Comparison of ENCODE assay signal across 8 cellular contexts in genomic region chr9:96417610-96418073, GRCh38.
A peak's percentile ranks its signal among the peaks of the same experiment; 100 is the strongest.
DNase-seq lines count a peak whose midpoint lies in the region; ATAC-seq and TF ChIP-seq lines count a peak whose summit lies in the region.

No MANE protein-coding gene starts in this region.

- peak; percentile 4 for ATAC-seq in GM19035 (IDR thresholded peaks at IDR 0.05; ENCODE audit: unreplicated experiment)
- no peak for ATAC-seq in HG03469 (IDR thresholded peaks at IDR 0.05; ENCODE audit: unreplicated experiment)

- H3K27me3 Mint-ChIP-seq in stimulated activated naive CD8-positive, alpha-beta T cell treated with anti-CD3 and anti-CD28 coated beads, Interleukin-15, Interleukin-2, amounts not matched to agents 100 ng/mL and 50 ng/mL, for 24 hours, result no peaks in the 10 kb centered on the region

- peaks cover 15% of the 10 kb centered on the region for H3K36me3 Mint-ChIP-seq in stimulated activated naive CD8-positive, alpha-beta T cell treated with anti-CD3 and anti-CD28 coated beads, Interleukin-15, Interleukin-2, amounts not matched to agents 100 ng/mL and 50 ng/mL, for 24 hours (ENCODE audit: low read depth)

- H3K27ac ChIP-seq in layer of hippocampus (ENCODE audit: low read depth, low read length), result peak overlapping the region; percentile 99

- peak overlapping the region; percentile 86 for H3K27ac Mint-ChIP-seq in stimulated activated naive CD8-positive, alpha-beta T cell treated with anti-CD3 and anti-CD28 coated beads, Interleukin-15, Interleukin-2, amounts not matched to agents 100 ng/mL and 50 ng/mL, for 24 hours

- no peak for DNase-seq in LNCaP clone FGC (ENCODE audit: low read depth)
- DNase-seq in astrocyte of the hippocampus (ENCODE audit: low read depth, low spot score), result peak; percentile 53
- DNase-seq in DMS53 (lab: John Stamatoyannopoulos, UW), result no peak
- no peak for DNase-seq in cortex of kidney (lab: John Stamatoyannopoulos, UW)

- peaks cover 58% of the 10 kb centered on the region for H3K4me1 Mint-ChIP-seq in stimulated activated naive CD8-positive, alpha-beta T cell treated with anti-CD3 and anti-CD28 coated beads, Interleukin-15, Interleukin-2, amounts not matched to agents 100 ng/mL and 50 ng/mL, for 24 hours (ENCODE audit: low read depth)

- H3K4me3 Mint-ChIP-seq in stimulated activated naive CD8-positive, alpha-beta T cell treated with anti-CD3 and anti-CD28 coated beads, Interleukin-15, Interleukin-2, amounts not matched to agents 100 ng/mL and 50 ng/mL, for 24 hours, result peak overlapping the region; percentile 87

- TF ChIP-seq CTCF in LNCaP clone FGC (IDR thresholded peaks at IDR 0.05; ENCODE audit: control insufficient read depth, extremely low read depth, insufficient read depth), result no peak

- no peaks in the 10 kb centered on the region for H3K27me3 ChIP-seq in layer of hippocampus (ENCODE audit: control insufficient read depth, insufficient read depth, low read length)

- peak overlapping the region; percentile 73 for H3K4me3 ChIP-seq in LNCaP clone FGC (ENCODE audit: low read depth, low read length)

- no peaks in the 10 kb centered on the region for H3K9me3 Mint-ChIP-seq in stimulated activated naive CD8-positive, alpha-beta T cell treated with anti-CD3 and anti-CD28 coated beads, Interleukin-15, Interleukin-2, amounts not matched to agents 100 ng/mL and 50 ng/mL, for 24 hours
